8 cellular contexts compared by ENCODE assay signal in genomic region chr6:143678980-143679379, GRCh38. TPM values are rescaled to one million over a fixed set of nuclear protein-coding genes. Genes with fewer than 3 reads are reported as not detected.
A peak's percentile ranks its signal among the peaks of the same experiment; 100 is the strongest.
DNase-seq lines count a peak whose midpoint lies in the region; ATAC-seq and TF ChIP-seq lines count a peak whose summit lies in the region.

No MANE protein-coding gene starts in this region.

- peaks cover 20% of the 10 kb centered on the region for H3K4me1 Mint-ChIP-seq in CD8-positive, alpha-beta T cell (ENCODE audit: low read depth)
- peaks cover 47% of the 10 kb centered on the region for H3K4me1 Mint-ChIP-seq in endodermal cell
- peaks cover 29% of the 10 kb centered on the region for H3K4me1 Mint-ChIP-seq in neural crest cell

- no peak overlapping the region for H3K27ac ChIP-seq in CD8-positive, alpha-beta T cell (ENCODE audit: low read depth, low read length)
- peak overlapping the region in 2 of 4 donors; percentile 16 to 89 for H3K27ac ChIP-seq in Peyer's patch
- no peak overlapping the region for H3K27ac ChIP-seq in endodermal cell (ENCODE audit: low read depth, low read length)

- 0% methylated on average over 1 of the region's 3 CpGs; no CpG with 5 or more reads in 1 of the 2 experiments for WGBS in endodermal cell (ENCODE audit: insufficient coverage in 1 of 2, insufficient read length in 1 of 2), 2 experiments

- H3K9ac ChIP-seq in endodermal cell (ENCODE audit: extremely low read depth, low read length, poor library complexity, severe bottlenecking), result peak overlapping the region; percentile 82

- H3K9me3 ChIP-seq in CD8-positive, alpha-beta T cell (ENCODE audit: low read length), result no peaks in the 10 kb centered on the region
- H3K9me3 ChIP-seq in Peyer's patch (no peaks in the 10 kb centered on the region), endodermal cell (ENCODE audit: control insufficient read depth, low read length) (peaks cover 25% of the 10 kb centered on the region)

- H3K9me3 Mint-ChIP-seq in CD8-positive, alpha-beta T cell, result peaks cover 4% of the 10 kb centered on the region
- H3K9me3 Mint-ChIP-seq in endodermal cell, result peaks cover 17% of the 10 kb centered on the region
- H3K9me3 Mint-ChIP-seq in neural crest cell, result peaks cover 6% of the 10 kb centered on the region

- peak overlapping the region; percentile 85 for H3K4me3 Mint-ChIP-seq in CD8-positive, alpha-beta T cell
- peak overlapping the region; percentile 83 for H3K4me3 Mint-ChIP-seq in endodermal cell
- peak overlapping the region; percentile 94 for H3K4me3 Mint-ChIP-seq in neural crest cell

- H3K27me3 Mint-ChIP-seq in CD8-positive, alpha-beta T cell (ENCODE audit: low read depth), result peaks cover 7% of the 10 kb centered on the region
- H3K27me3 Mint-ChIP-seq in endodermal cell (ENCODE audit: insufficient read depth) (no peaks in the 10 kb centered on the region), neural crest cell (ENCODE audit: low read depth) (peaks cover 18% of the 10 kb centered on the region)

- H3K36me3 ChIP-seq in CD8-positive, alpha-beta T cell (ENCODE audit: insufficient read depth, low read length), result no peaks in the 10 kb centered on the region
- H3K36me3 ChIP-seq in Peyer's patch, result no peaks in the 10 kb centered on the region
- peaks cover 24% of the 10 kb centered on the region for H3K36me3 ChIP-seq in endodermal cell (ENCODE audit: control insufficient read depth, insufficient read depth, low read length)

- POLR2A ChIA-PET in CD8-positive, alpha-beta T cell (lab: Charles Lee), result no interaction called here

- peak overlapping the region; percentile 67 for H3K4me3 ChIP-seq in CD8-positive, alpha-beta T cell (ENCODE audit: low read depth, low read length)
- H3K4me3 ChIP-seq in Peyer's patch (peak overlapping the region in 3 of 4 donors; percentile 53 to 75 (median 62)), endodermal cell (ENCODE audit: low read length) (peak overlapping the region; percentile 93)

- intact Hi-C loops in CD8-positive, alpha-beta T cell (cut with DNase I, micrococcal nuclease), result no loop called here

- DNase-seq in CD8-positive, alpha-beta T cell, result no peak
- DNase-seq in Peyer's patch (no peak), endodermal cell (no peak), neural crest cell (ENCODE audit: low read depth, low spot score) (no peak), COR-L47 (lab: John Stamatoyannopoulos, UW) (no peak), OCI-M2 (lab: John Stamatoyannopoulos, UW; ENCODE audit: unreplicated experiment) (no peak)

- TF ChIP-seq POLR2A in Peyer's patch (IDR thresholded peaks at IDR 0.05), result no peak

- TF ChIP-seq CTCF in CD8-positive, alpha-beta T cell (IDR thresholded peaks at IDR 0.05), result no peak
- TF ChIP-seq CTCF in Peyer's patch (IDR thresholded peaks at IDR 0.05) (no peak), endodermal cell (conservative IDR thresholded peaks at IDR 0.05) (no peak), neural crest cell (conservative IDR thresholded peaks at IDR 0.05) (no peak)

- H3K27me3 ChIP-seq in CD8-positive, alpha-beta T cell (ENCODE audit: insufficient read depth, low read length), result no peaks in the 10 kb centered on the region
- H3K27me3 ChIP-seq in Peyer's patch, result no peaks in the 10 kb centered on the region
- H3K27me3 ChIP-seq in endodermal cell (ENCODE audit: control insufficient read depth, insufficient read depth, low read length, poor library complexity, severe bottlenecking), result no peaks in the 10 kb centered on the region

- peak; percentile 41 for ATAC-seq in CD8-positive, alpha-beta T cell
- no peak for ATAC-seq in HG03039 (IDR thresholded peaks at IDR 0.05; ENCODE audit: unreplicated experiment)
- ATAC-seq in GM21825 (IDR thresholded peaks at IDR 0.05; ENCODE audit: unreplicated experiment), result no peak

- H3K36me3 Mint-ChIP-seq in CD8-positive, alpha-beta T cell, result no peaks in the 10 kb centered on the region
- H3K36me3 Mint-ChIP-seq in endodermal cell (ENCODE audit: low read depth), result peaks cover 25% of the 10 kb centered on the region
- H3K36me3 Mint-ChIP-seq in neural crest cell (ENCODE audit: low read depth), result peaks cover 8% of the 10 kb centered on the region

- CTCF ChIA-PET in CD8-positive, alpha-beta T cell (lab: Charles Lee), result no interaction called here

- no peak overlapping the region for H3K27ac Mint-ChIP-seq in CD8-positive, alpha-beta T cell
- peak overlapping the region; percentile 86 for H3K27ac Mint-ChIP-seq in endodermal cell
- no peak overlapping the region for H3K27ac Mint-ChIP-seq in neural crest cell (ENCODE audit: unreplicated experiment)

- peaks cover 6% of the 10 kb centered on the region for H3K4me1 ChIP-seq in CD8-positive, alpha-beta T cell (ENCODE audit: insufficient read depth, low read length)
- H3K4me1 ChIP-seq in Peyer's patch (peaks cover 0 to under 1% (median 0%) of the 10 kb centered on the region in 4 donors), endodermal cell (ENCODE audit: control insufficient read depth, insufficient read depth, low read length) (peaks cover 15% of the 10 kb centered on the region)

RNA-seq across cellular contexts. Expression of gene PHACTR2, which starts 1.2 kb away (rescaled TPM):
- total RNA-seq in CD8-positive, alpha-beta T cell, result 10 to 100 TPM; 16.5 to 17.8 TPM
- total RNA-seq in Peyer's patch (10 to 100 TPM; 39.8 to 99.0 (median 49.3) TPM), endodermal cell (100 to 1,000 TPM; 164 to 222 TPM), neural crest cell (15.1 and 17.9 TPM in 2 replicates)
- polyA plus RNA-seq in endodermal cell (2013, experiment 1 of 2), result 42.0 TPM
- 48.6 TPM for polyA plus RNA-seq in endodermal cell (2013, experiment 2 of 2)
